ENCODE assay signal across 18 cellular contexts in genomic region chr5:17785774-17786173, GRCh38.
"Had no signal": no experiment of that assay in that cellular context is flagged by ENCODE, and none has a peak within 500 bp of the region (broad histone marks: within the 10 kb centered on the region; RNA-seq: fewer than 3 reads in every experiment).

No MANE protein-coding gene starts in this region.

- H3K27me3 Mint-ChIP-seq: activated CD4-positive, alpha-beta T cell treated with anti-CD3 and anti-CD28 coated beads for 36 hours; activated naive CD4-positive, alpha-beta T cell treated with anti-CD3 and anti-CD28 coated beads, Interleukin-2, amount 50 U/mL, for 24 hours; central memory CD8-positive, alpha-beta T cell had no signal

- DNase-seq: activated CD4-positive, alpha-beta T cell treated with anti-CD3 and anti-CD28 coated beads for 36 hours; activated CD4-positive, alpha-beta T cell treated with anti-CD3 and anti-CD28 coated beads, Interleukin-2, amount 50 U/mL, for 48 hours; activated gamma-delta T cell; cortex of kidney; heart right ventricle; kidney; nephron progenitor cell; retina; spleen; stimulated activated CD4-positive, alpha-beta T cell treated with anti-CD3 and anti-CD28 coated beads, Interleukin-4, amount 100 ng/mL, for 4 hours; stimulated activated naive B cell treated with anti-CD40 and anti-IgM and Interleukin-4, amounts not matched to agents 10 μg/mL and 1 μg/mL and 100 μg/mL, for 72 hours; T-helper 2 cell had no signal

- H3K9me3 Mint-ChIP-seq: activated naive CD4-positive, alpha-beta T cell treated with anti-CD3 and anti-CD28 coated beads, Interleukin-2, amount 50 U/mL, for 24 hours; mesothelial cell of epicardium; nephron progenitor cell; stimulated activated naive B cell treated with anti-CD40 and anti-IgM and Interleukin-4, amounts not matched to agents 10 μg/mL and 1 μg/mL and 100 μg/mL, for 72 hours had no signal

- H3K36me3 Mint-ChIP-seq: activated naive CD4-positive, alpha-beta T cell treated with anti-CD3 and anti-CD28 coated beads, Interleukin-2, amount 50 U/mL, for 24 hours; mesothelial cell of epicardium; stimulated activated naive B cell treated with anti-CD40 and anti-IgM and Interleukin-4, amounts not matched to agents 10 μg/mL and 1 μg/mL and 100 μg/mL, for 72 hours had no signal

- ATAC-seq: activated CD4-positive, alpha-beta T cell treated with anti-CD3 and anti-CD28 coated beads for 36 hours; esophagus mucosa; gastroesophageal sphincter; heart right ventricle; left lobe of liver; stimulated activated naive B cell treated with anti-CD40 and anti-IgM and Interleukin-4, amounts not matched to agents 10 μg/mL and 1 μg/mL and 100 μg/mL, for 72 hours had no signal

- H3K4me3 Mint-ChIP-seq: activated CD4-positive, alpha-beta T cell treated with anti-CD3 and anti-CD28 coated beads for 36 hours; activated naive CD4-positive, alpha-beta T cell treated with anti-CD3 and anti-CD28 coated beads, Interleukin-2, amount 50 U/mL, for 24 hours; central memory CD8-positive, alpha-beta T cell; mesothelial cell of epicardium; nephron progenitor cell; stimulated activated naive B cell treated with anti-CD40 and anti-IgM and Interleukin-4, amounts not matched to agents 10 μg/mL and 1 μg/mL and 100 μg/mL, for 72 hours had no signal

- H3K4me1 Mint-ChIP-seq: activated CD4-positive, alpha-beta T cell treated with anti-CD3 and anti-CD28 coated beads for 36 hours; activated naive CD4-positive, alpha-beta T cell treated with anti-CD3 and anti-CD28 coated beads, Interleukin-2, amount 50 U/mL, for 24 hours; central memory CD8-positive, alpha-beta T cell; mesothelial cell of epicardium; nephron progenitor cell; stimulated activated naive B cell treated with anti-CD40 and anti-IgM and Interleukin-4, amounts not matched to agents 10 μg/mL and 1 μg/mL and 100 μg/mL, for 72 hours had no signal

- H3K27ac Mint-ChIP-seq: activated CD4-positive, alpha-beta T cell treated with anti-CD3 and anti-CD28 coated beads for 36 hours; activated naive CD4-positive, alpha-beta T cell treated with anti-CD3 and anti-CD28 coated beads, Interleukin-2, amount 50 U/mL, for 24 hours; mesothelial cell of epicardium; nephron progenitor cell; stimulated activated naive B cell treated with anti-CD40 and anti-IgM and Interleukin-4, amounts not matched to agents 10 μg/mL and 1 μg/mL and 100 μg/mL, for 72 hours had no signal
